In the genomic region with DNA sequence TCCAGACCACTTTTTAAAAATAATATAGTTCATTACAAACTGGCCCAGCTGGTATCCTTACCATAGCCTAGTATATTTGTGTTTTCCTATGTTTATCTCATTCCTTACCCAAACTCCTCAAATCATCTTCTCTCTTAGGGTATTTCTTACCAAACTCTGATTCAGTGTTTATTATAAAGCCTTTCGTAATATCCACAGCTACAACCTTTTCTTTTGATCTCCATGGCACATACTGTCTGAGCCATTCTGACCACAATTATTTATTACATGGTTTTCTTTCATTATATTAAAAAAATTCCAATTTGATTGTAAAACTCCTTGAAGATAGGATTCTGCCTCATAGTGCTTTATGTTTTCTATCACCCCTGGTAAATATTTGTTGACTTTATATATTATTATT, we compare ENCODE assay signal across 23 cellular contexts.
A peak's percentile ranks its signal among the peaks of the same experiment; 100 is the strongest.
DNase-seq lines count a peak whose midpoint lies in the region; ATAC-seq and TF ChIP-seq lines count a peak whose summit lies in the region.
"Had no signal": no experiment of that assay in that cellular context is flagged by ENCODE, and none has a peak within 500 bp of the region (broad histone marks: within the 10 kb centered on the region; RNA-seq: fewer than 3 reads in every experiment).

No MANE protein-coding gene starts in this region.

- H3K27me3 ChIP-seq in RWPE2 (ENCODE audit: insufficient read depth, poor library complexity, severe bottlenecking) = no peaks in the 10 kb centered on the region
- H3K27me3 ChIP-seq: MG63 had no signal

- no peak overlapping the region for H3K27ac ChIP-seq in RWPE2 (ENCODE audit: poor library complexity, severe bottlenecking)
- H3K27ac ChIP-seq: SK-N-MC had no signal

- no peaks in the 10 kb centered on the region for H3K9me3 ChIP-seq in RWPE2 (ENCODE audit: severe bottlenecking)
- H3K9me3 ChIP-seq: MG63 had no signal

- H3K27ac Mint-ChIP-seq in activated T-cell treated with anti-CD3 and anti-CD28 coated beads, Interleukin-2, amount 50 U/mL, for 72 hours = peak overlapping the region; percentile 73
- no peak overlapping the region for H3K27ac Mint-ChIP-seq in activated T-cell treated with anti-CD3 and anti-CD28 coated beads, Interleukin-2, amount 50 U/mL, for 24 hours
- H3K27ac Mint-ChIP-seq: CD8-positive, alpha-beta memory T cell; GM23338 had no signal

- no peak for DNase-seq in activated T-cell treated with anti-CD3 and anti-CD28 coated beads, Interleukin-2, amount 50 U/mL, for 72 hours
- DNase-seq in activated T-cell treated with anti-CD3 and anti-CD28 coated beads, Interleukin-2, amount 50 U/mL, for 24 hours = no peak
- no peak for DNase-seq in RWPE2 (ENCODE audit: low spot score)
- peak; percentile 11 for DNase-seq in epithelial cell of esophagus (ENCODE audit: low read depth)
- DNase-seq in renal cortical epithelial cell (ENCODE audit: low read depth) = peak; percentile 73
- DNase-seq in left cardiac atrium = no peak
- no peak for DNase-seq in D341Med (ENCODE audit: low spot score)
- no peak for DNase-seq in NCI-H1092 (lab: John Stamatoyannopoulos, UW)
- DNase-seq: 8988T; AML-193; C1 segment of cervical spinal cord; Calu3; CD8-positive, alpha-beta memory T cell; HCEC 1CT; IMR-90; MG63; NCI-H345; NCI-H524 treated with DMSO at 0.1 percent for 48 hours; NCI-H82; RPMI8226; SHP77 treated with DMSO at 0.1 percent for 48 hours had no signal

- H3K4me3 ChIP-seq in RWPE2 (ENCODE audit: severe bottlenecking) = no peak overlapping the region
- H3K4me3 ChIP-seq in epithelial cell of esophagus (ENCODE audit: low read length) = no peak overlapping the region
- H3K4me3 ChIP-seq: GM23338, MG63, SK-N-MC had no signal

- H3K4me3 Mint-ChIP-seq in activated T-cell treated with anti-CD3 and anti-CD28 coated beads, Interleukin-2, amount 50 U/mL, for 72 hours = no peak overlapping the region
- H3K4me3 Mint-ChIP-seq in activated T-cell treated with anti-CD3 and anti-CD28 coated beads, Interleukin-2, amount 50 U/mL, for 24 hours = no peak overlapping the region
- H3K4me3 Mint-ChIP-seq: CD8-positive, alpha-beta memory T cell; GM23338 had no signal

- no peaks in the 10 kb centered on the region for H3K36me3 ChIP-seq in RWPE2 (ENCODE audit: low read depth)
- H3K36me3 ChIP-seq: MG63 had no signal

- H3K4me1 ChIP-seq in RWPE2 (ENCODE audit: insufficient read depth, poor library complexity, severe bottlenecking) = no peaks in the 10 kb centered on the region

- peaks cover 9% of the 10 kb centered on the region for H3K27me3 Mint-ChIP-seq in activated T-cell treated with anti-CD3 and anti-CD28 coated beads, Interleukin-2, amount 50 U/mL, for 72 hours (ENCODE audit: low read depth)
- peaks cover 20% of the 10 kb centered on the region for H3K27me3 Mint-ChIP-seq in activated T-cell treated with anti-CD3 and anti-CD28 coated beads, Interleukin-2, amount 50 U/mL, for 24 hours

- H3K9me3 Mint-ChIP-seq in activated T-cell treated with anti-CD3 and anti-CD28 coated beads, Interleukin-2, amount 50 U/mL, for 72 hours = no peaks in the 10 kb centered on the region
- H3K9me3 Mint-ChIP-seq in activated T-cell treated with anti-CD3 and anti-CD28 coated beads, Interleukin-2, amount 50 U/mL, for 24 hours = no peaks in the 10 kb centered on the region
- H3K9me3 Mint-ChIP-seq: GM23338 had no signal

- H3K36me3 Mint-ChIP-seq in activated T-cell treated with anti-CD3 and anti-CD28 coated beads, Interleukin-2, amount 50 U/mL, for 72 hours (ENCODE audit: insufficient read depth in 2 of 2) = no peaks in the 10 kb centered on the region
- no peaks in the 10 kb centered on the region for H3K36me3 Mint-ChIP-seq in activated T-cell treated with anti-CD3 and anti-CD28 coated beads, Interleukin-2, amount 50 U/mL, for 24 hours (ENCODE audit: low read depth)
- H3K36me3 Mint-ChIP-seq: CD8-positive, alpha-beta memory T cell had no signal

- no peak for ATAC-seq in activated T-cell treated with anti-CD3 and anti-CD28 coated beads, Interleukin-2, amount 50 U/mL, for 72 hours (replicated peaks in 1 of 2)
- peak; percentile 52; the same call in 2 of the 3 replicates for ATAC-seq in RWPE2 (ENCODE audit: low read depth)
- no peak for ATAC-seq in left cardiac atrium
- ATAC-seq: GM23338 had no signal

- intact Hi-C loops in left cardiac atrium (cut with DNase I) = no loop called here

- H3K4me1 Mint-ChIP-seq in activated T-cell treated with anti-CD3 and anti-CD28 coated beads, Interleukin-2, amount 50 U/mL, for 72 hours (ENCODE audit: low read depth) = no peaks in the 10 kb centered on the region
- H3K4me1 Mint-ChIP-seq in activated T-cell treated with anti-CD3 and anti-CD28 coated beads, Interleukin-2, amount 50 U/mL, for 24 hours (ENCODE audit: low read depth) = no peaks in the 10 kb centered on the region
- H3K4me1 Mint-ChIP-seq: CD8-positive, alpha-beta memory T cell had no signal

- TF ChIP-seq CTCF in RWPE2 (IDR thresholded peaks at IDR 0.05; ENCODE audit: poor library complexity, severe bottlenecking) (no peak), epithelial cell of esophagus (IDR thresholded peaks at IDR 0.05; ENCODE audit: insufficient read depth, low read depth, low read length, missing control alignments) (no peak)

Comparison
In these comparisons a context has a peak if more than half of its experiments do, and no peak if none do; other contexts are left out.
1. DNase-seq: peak in epithelial cell of esophagus (single experiment) and renal cortical epithelial cell (single experiment); none in activated T-cell treated with anti-CD3 and anti-CD28 coated beads, Interleukin-2, amount 50 U/mL, for 72 hours (0 of 2), activated T-cell treated with anti-CD3 and anti-CD28 coated beads, Interleukin-2, amount 50 U/mL, for 24 hours (single experiment), RWPE2 (single experiment), left cardiac atrium (single experiment), D341Med (single experiment) and NCI-H1092 (single experiment).